In genomic region chr10:78223088-78223487, GRCh38 we compare ENCODE assay signal across 17 cellular contexts.
A peak's percentile ranks its signal among the peaks of the same experiment; 100 is the strongest.
DNase-seq lines count a peak whose midpoint lies in the region; FAIRE-seq and TF ChIP-seq lines count a peak whose summit lies in the region.
"Had no signal": no experiment of that assay in that cellular context is flagged by ENCODE, and none has a peak within 500 bp of the region (broad histone marks: within the 10 kb centered on the region; RNA-seq: fewer than 3 reads in every experiment).

No MANE protein-coding gene starts in this region.

- no peak overlapping the region for H2BK120ac ChIP-seq in neuronal stem cell (ENCODE audit: low read depth, low read length)

- no peak overlapping the region for H2BK5ac ChIP-seq in neuronal stem cell (ENCODE audit: low read length)

- peaks cover 12% of the 10 kb centered on the region for H3K9me3 Mint-ChIP-seq in nephron progenitor cell
- H3K9me3 Mint-ChIP-seq: CD8-positive, alpha-beta T cell had no signal

- H3K4me3 Mint-ChIP-seq in nephron progenitor cell, result no peak overlapping the region
- H3K4me3 Mint-ChIP-seq: B cell; CD8-positive, alpha-beta T cell; H9 had no signal

- no peaks in the 10 kb centered on the region for H3F3A ChIP-seq in Loucy (ENCODE audit: low read depth)

- H3K4ac ChIP-seq in neuronal stem cell (ENCODE audit: low read length), result no peak overlapping the region

- no peaks in the 10 kb centered on the region for H3K9me2 ChIP-seq in Loucy (replicated peaks; ENCODE audit: low read depth, low read length)

- H3K27me3 ChIP-seq in Loucy (ENCODE audit: insufficient read depth, low read length, poor library complexity, severe bottlenecking) (no peaks in the 10 kb centered on the region), spleen (replicated peaks in 1 of 7) (peaks cover 0 to 14% (median 0%) of the 10 kb centered on the region in 7 donors), neuronal stem cell (ENCODE audit: control insufficient read depth in 3 of 3, insufficient read depth in 3 of 3, low read depth in 1 of 3, low read length in 3 of 3) (no peaks in the 10 kb centered on the region)
- H3K27me3 ChIP-seq: BLaER1 treated with 17β-estradiol and CSF1 and Interleukin-3, amounts not matched to agents 10 nM and 100 nM had no signal

- H2AFZ ChIP-seq in Loucy (ENCODE audit: low read length) (no peak overlapping the region), neuronal stem cell (ENCODE audit: low read length) (no peak overlapping the region)

- H4K20me1 ChIP-seq in Loucy (ENCODE audit: insufficient read depth, low read length, poor library complexity, severe bottlenecking), result no peaks in the 10 kb centered on the region
- H4K20me1 ChIP-seq: BLaER1 treated with 17β-estradiol and CSF1 and Interleukin-3, amounts not matched to agents 10 nM and 100 nM had no signal

- no peak overlapping the region for H3K4me3 ChIP-seq in Loucy (ENCODE audit: low read length, poor library complexity, severe bottlenecking)
- H3K4me3 ChIP-seq in spleen, result no peak overlapping the region
- H3K4me3 ChIP-seq in neuronal stem cell (ENCODE audit: low read length in 2 of 2), result no peak overlapping the region
- H3K4me3 ChIP-seq: BLaER1 treated with 17β-estradiol and CSF1 and Interleukin-3, amounts not matched to agents 10 nM and 100 nM; GM12878 had no signal

- no peak overlapping the region for H2BK12ac ChIP-seq in neuronal stem cell (ENCODE audit: low read length)

- H2AK5ac ChIP-seq in neuronal stem cell (ENCODE audit: low read depth, low read length), result no peak overlapping the region

- TF ChIP-seq CTCF in Loucy (conservative IDR thresholded peaks at IDR 0.05; ENCODE audit: low read length), result no peak
- TF ChIP-seq CTCF in nephron progenitor cell (IDR thresholded peaks at IDR 0.05), result no peak
- no peak for TF ChIP-seq CTCF in spleen (IDR thresholded peaks at IDR 0.05 in 8 of 11, conservative IDR thresholded peaks at IDR 0.05 in 3 of 11)

- no peak overlapping the region for H4K91ac ChIP-seq in neuronal stem cell (ENCODE audit: low read depth, low read length, poor library complexity)

- no peaks in the 10 kb centered on the region for H3K36me3 Mint-ChIP-seq in nephron progenitor cell (ENCODE audit: low read depth)
- H3K36me3 Mint-ChIP-seq: CD8-positive, alpha-beta T cell had no signal

- H3K14ac ChIP-seq in neuronal stem cell (ENCODE audit: low read length), result no peak overlapping the region

- intact Hi-C loops in spleen (cut with DNase I; ENCODE audit: low total_unique reads), result no loop called here

- no peak overlapping the region for H3K18ac ChIP-seq in neuronal stem cell (ENCODE audit: low read length)

- peak overlapping the region; percentile 19 for H3K9ac ChIP-seq in Loucy (ENCODE audit: low read depth, low read length, poor library complexity, severe bottlenecking)
- no peak overlapping the region for H3K9ac ChIP-seq in neuronal stem cell (ENCODE audit: low read depth, low read length, poor library complexity)
- H3K9ac ChIP-seq: BLaER1 treated with 17β-estradiol and CSF1 and Interleukin-3, amounts not matched to agents 10 nM and 100 nM had no signal

- WGBS in spleen, 5 donors, result 72 to 87% (median 76%) methylated on average over 5 to 7 of the region's 7 CpGs
- no CpG with 5 or more reads among the region's 7 CpGs for WGBS in neuronal stem cell (ENCODE audit: extremely low coverage in 2 of 2, insufficient read length in 2 of 2, insufficient replicate concordance in 1 of 2), 2 donors

- H2BK15ac ChIP-seq in neuronal stem cell (ENCODE audit: low read length), result no peak overlapping the region

- no peak for TF ChIP-seq POLR2A in spleen (IDR thresholded peaks at IDR 0.05)

- no peaks in the 10 kb centered on the region for H3K79me1 ChIP-seq in neuronal stem cell (ENCODE audit: low read depth, low read length)

- DNase-seq in HTR-8/SVneo (ENCODE audit: insufficient read length, low spot score) (no peak), nephron progenitor cell (no peak), spleen (peak; percentile 49), LoVo (ENCODE audit: low spot score) (no peak), neuronal stem cell (ENCODE audit: low spot score) (no peak)
- DNase-seq: CD8-positive, alpha-beta T cell; COR-L47; DMS 273 treated with DMSO at 0.1 percent for 48 hours; DND-41; EL; GOT3; H9 had no signal

- H3K4me1 ChIP-seq in Loucy (ENCODE audit: insufficient read depth, low read length, poor library complexity, severe bottlenecking), result peaks cover 43% of the 10 kb centered on the region
- no peaks in the 10 kb centered on the region for H3K4me1 ChIP-seq in spleen
- H3K4me1 ChIP-seq in neuronal stem cell (ENCODE audit: control insufficient read depth in 2 of 2, insufficient read depth in 1 of 2, low read depth in 1 of 2, low read length in 2 of 2), result peaks cover 0 to 5% of the 10 kb centered on the region in 2 donors

- peak overlapping the region; percentile 32 for H3K27ac Mint-ChIP-seq in nephron progenitor cell
- H3K27ac Mint-ChIP-seq: B cell; CD8-positive, alpha-beta T cell; H9 had no signal

- no peak overlapping the region for H3K23ac ChIP-seq in neuronal stem cell (ENCODE audit: low read depth, low read length, poor library complexity)

- FAIRE-seq in HTR-8/SVneo (lab: Jason Lieb, UNC), result peak; percentile 38
- FAIRE-seq: GM12878, HepG2 had no signal

- no peak overlapping the region for H3K27ac ChIP-seq in spleen
- H3K27ac ChIP-seq in neuronal stem cell (replicated peaks; ENCODE audit: low read length), result no peak overlapping the region
- H3K27ac ChIP-seq: BLaER1 treated with 17β-estradiol and CSF1 and Interleukin-3, amounts not matched to agents 10 nM and 100 nM had no signal

- peaks cover 20% of the 10 kb centered on the region for H3K27me3 Mint-ChIP-seq in nephron progenitor cell (ENCODE audit: low read depth, poor library complexity)

- H3K4me2 ChIP-seq in Loucy (ENCODE audit: low read depth, low read length, poor library complexity, severe bottlenecking) (peak overlapping the region; percentile 5), neuronal stem cell (ENCODE audit: insufficient read depth, low read length, poor library complexity, severe bottlenecking) (no peak overlapping the region)
- H3K4me2 ChIP-seq: BLaER1 treated with 17β-estradiol and CSF1 and Interleukin-3, amounts not matched to agents 10 nM and 100 nM had no signal

- H3K36me3 ChIP-seq in Loucy (ENCODE audit: insufficient read depth, low read length), result no peaks in the 10 kb centered on the region
- no peaks in the 10 kb centered on the region for H3K36me3 ChIP-seq in spleen
- no peaks in the 10 kb centered on the region for H3K36me3 ChIP-seq in neuronal stem cell (replicated peaks in 1 of 2; ENCODE audit: control insufficient read depth in 2 of 2, insufficient read depth in 2 of 2, low read length in 2 of 2)
- H3K36me3 ChIP-seq: BLaER1 treated with 17β-estradiol and CSF1 and Interleukin-3, amounts not matched to agents 10 nM and 100 nM had no signal

- H4K8ac ChIP-seq in neuronal stem cell (ENCODE audit: low read depth, low read length), result no peak overlapping the region

- no peaks in the 10 kb centered on the region for H3K79me2 ChIP-seq in Loucy (ENCODE audit: insufficient read depth, low read length)

- H3K9me3 ChIP-seq in Loucy (ENCODE audit: insufficient read depth, low read depth, low read length) (no peaks in the 10 kb centered on the region), spleen (no peaks in the 10 kb centered on the region), neuronal stem cell (replicated peaks in 1 of 2; ENCODE audit: control insufficient read depth in 2 of 2, insufficient read depth in 1 of 2, low read depth in 1 of 2, low read length in 2 of 2) (peaks cover 0 to 3% of the 10 kb centered on the region in 2 donors)

- H3K4me1 Mint-ChIP-seq in nephron progenitor cell, result peaks cover 58% of the 10 kb centered on the region
- H3K4me1 Mint-ChIP-seq: B cell had no signal
